ENCODE assay signal across 8 cellular contexts in genomic region chr6:112286010-112286409, GRCh38. TPM values are rescaled to one million over a fixed set of nuclear protein-coding genes. Genes with fewer than 3 reads are reported as not detected.
DNase-seq lines count a peak whose midpoint lies in the region; ATAC-seq and TF ChIP-seq lines count a peak whose summit lies in the region.

No MANE protein-coding gene starts in this region.

- peak; percentile 85 for ATAC-seq in GM21737 (IDR thresholded peaks at IDR 0.05; ENCODE audit: unreplicated experiment)
- ATAC-seq in left lung = no peak
- ATAC-seq in lower lobe of right lung = no peak
- no peak for ATAC-seq in HG02571 (IDR thresholded peaks at IDR 0.05; ENCODE audit: unreplicated experiment)

- TF ChIP-seq CTCF in left lung (IDR thresholded peaks at IDR 0.05) = no peak
- no peak for TF ChIP-seq CTCF in lower lobe of right lung (IDR thresholded peaks at IDR 0.05)

- H3K9me3 ChIP-seq in left lung = no peaks in the 10 kb centered on the region
- H3K9me3 ChIP-seq in lower lobe of right lung = no peaks in the 10 kb centered on the region

- DNase-seq in GF-D8 (lab: John Stamatoyannopoulos, UW) (peak; percentile 53), left lung (no peak), NCI-H2081 treated with DMSO at 0.1 percent for 48 hours (lab: John Stamatoyannopoulos, UW) (no peak), lower lobe of right lung (no peak)
- DNase-seq in central memory CD4-positive, alpha-beta T cell = peak; percentile 58

- no peaks in the 10 kb centered on the region for H3K27me3 ChIP-seq in left lung
- no peaks in the 10 kb centered on the region for H3K27me3 ChIP-seq in lower lobe of right lung (ENCODE audit: low read depth)

- H3K4me3 ChIP-seq in left lung = no peak overlapping the region
- H3K4me3 ChIP-seq in lower lobe of right lung = no peak overlapping the region

- intact Hi-C loops in left lung (cut with DNase I) (no loop called here), lower lobe of right lung (cut with DNase I) (no loop called here)

- H3K36me3 ChIP-seq in left lung (no peaks in the 10 kb centered on the region), lower lobe of right lung (no peaks in the 10 kb centered on the region)

- H3K27ac ChIP-seq in left lung = no peak overlapping the region
- H3K27ac ChIP-seq in lower lobe of right lung = no peak overlapping the region

- H3K4me1 ChIP-seq in left lung (peaks cover 0 to 25% of the 10 kb centered on the region in 2 donors), lower lobe of right lung (peaks cover 35% of the 10 kb centered on the region)

TF ChIP-seq in PFSK-1, 5 proteins besides CTCF, POLR2A, EP300 and RAD21:
- TF ChIP-seq FOXP2 (optimal IDR thresholded peaks at IDR 0.05; ENCODE audit: borderline replicate concordance, extremely low read depth, extremely low read length, insufficient read depth) (peak; percentile 17), SIN3A (IDR thresholded peaks at IDR 0.05; ENCODE audit: borderline replicate concordance, insufficient read depth, low read length) (peak; percentile 96), TAF1 (IDR thresholded peaks at IDR 0.05; ENCODE audit: borderline replicate concordance, insufficient read depth, low read length) (peak; percentile 45; the same call in 1 of the 2 replicates), POLR2AphosphoS5 (IDR thresholded peaks at IDR 0.05; ENCODE audit: low read depth, low read length) (peak; percentile 79)
- TF ChIP-seq, protein P1, sequence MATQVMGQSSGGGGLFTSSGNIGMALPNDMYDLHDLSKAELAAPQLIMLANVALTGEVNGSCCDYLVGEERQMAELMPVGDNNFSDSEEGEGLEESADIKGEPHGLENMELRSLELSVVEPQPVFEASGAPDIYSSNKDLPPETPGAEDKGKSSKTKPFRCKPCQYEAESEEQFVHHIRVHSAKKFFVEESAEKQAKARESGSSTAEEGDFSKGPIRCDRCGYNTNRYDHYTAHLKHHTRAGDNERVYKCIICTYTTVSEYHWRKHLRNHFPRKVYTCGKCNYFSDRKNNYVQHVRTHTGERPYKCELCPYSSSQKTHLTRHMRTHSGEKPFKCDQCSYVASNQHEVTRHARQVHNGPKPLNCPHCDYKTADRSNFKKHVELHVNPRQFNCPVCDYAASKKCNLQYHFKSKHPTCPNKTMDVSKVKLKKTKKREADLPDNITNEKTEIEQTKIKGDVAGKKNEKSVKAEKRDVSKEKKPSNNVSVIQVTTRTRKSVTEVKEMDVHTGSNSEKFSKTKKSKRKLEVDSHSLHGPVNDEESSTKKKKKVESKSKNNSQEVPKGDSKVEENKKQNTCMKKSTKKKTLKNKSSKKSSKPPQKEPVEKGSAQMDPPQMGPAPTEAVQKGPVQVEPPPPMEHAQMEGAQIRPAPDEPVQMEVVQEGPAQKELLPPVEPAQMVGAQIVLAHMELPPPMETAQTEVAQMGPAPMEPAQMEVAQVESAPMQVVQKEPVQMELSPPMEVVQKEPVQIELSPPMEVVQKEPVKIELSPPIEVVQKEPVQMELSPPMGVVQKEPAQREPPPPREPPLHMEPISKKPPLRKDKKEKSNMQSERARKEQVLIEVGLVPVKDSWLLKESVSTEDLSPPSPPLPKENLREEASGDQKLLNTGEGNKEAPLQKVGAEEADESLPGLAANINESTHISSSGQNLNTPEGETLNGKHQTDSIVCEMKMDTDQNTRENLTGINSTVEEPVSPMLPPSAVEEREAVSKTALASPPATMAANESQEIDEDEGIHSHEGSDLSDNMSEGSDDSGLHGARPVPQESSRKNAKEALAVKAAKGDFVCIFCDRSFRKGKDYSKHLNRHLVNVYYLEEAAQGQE (IDR thresholded peaks at IDR 0.05; ENCODE audit: insufficient read depth in 1 of 2, low read depth in 2 of 2, low read length in 2 of 2) = peak in 1 of 2 experiments; percentile 78; a peak in 1 of 4 replicates
TF ChIP-seq in PFSK-1: peak in this region for 5.

RNA-seq across cellular contexts. Expression of gene LAMA4, which starts 31.6 kb away (rescaled TPM):
- polyA plus RNA-seq in PFSK-1 (2012; ENCODE audit: insufficient read length, low read depth) = 185 TPM
- total RNA-seq in left lung (100 to 1,000 TPM in 1 of 2 donors, 10 to 100 TPM in 1; 87.5 to 152 TPM), lower lobe of right lung (91.2 TPM)

Comparison
In these comparisons a context has a peak if more than half of its experiments do, and no peak if none do; other contexts are left out.
1. DNase-seq: peak in GF-D8 (single experiment) and central memory CD4-positive, alpha-beta T cell (single experiment); none in left lung (0 of 2), NCI-H2081 treated with DMSO at 0.1 percent for 48 hours (single experiment) and lower lobe of right lung (single experiment).